ENCODE assay signal across 1 cellular context in the genomic region with DNA sequence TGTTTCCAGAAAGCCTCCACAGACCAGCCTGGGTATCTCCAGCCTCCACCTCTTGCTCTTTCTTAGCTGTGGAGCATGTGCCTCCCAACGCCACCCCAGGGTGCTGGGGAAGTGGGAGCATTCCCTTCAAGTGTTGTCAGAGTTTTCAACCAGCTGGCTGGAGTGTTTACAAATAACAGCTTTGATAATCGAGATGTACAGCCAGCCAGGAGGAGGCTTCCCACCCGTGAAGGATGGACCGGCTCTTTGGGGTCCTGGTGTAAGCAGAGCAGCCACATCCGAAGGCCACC.
TF ChIP-seq lines count a peak whose summit lies in the region.

No MANE protein-coding gene starts in this region.

TF ChIP-seq in IMR-90, 13 proteins besides CTCF, POLR2A, EP300 and RAD21:
- no peak for TF ChIP-seq FOS (IDR thresholded peaks at IDR 0.05; ENCODE audit: low read depth, low read length)
- TF ChIP-seq NFE2L2 (IDR thresholded peaks at IDR 0.05; ENCODE audit: low read depth, low read length), result no peak
- no peak for TF ChIP-seq SMC3 (IDR thresholded peaks at IDR 0.05; ENCODE audit: low read depth, low read length)
- TF ChIP-seq CHD1 (IDR thresholded peaks at IDR 0.05; ENCODE audit: low read depth, low read length), result no peak
- TF ChIP-seq, protein P1, sequence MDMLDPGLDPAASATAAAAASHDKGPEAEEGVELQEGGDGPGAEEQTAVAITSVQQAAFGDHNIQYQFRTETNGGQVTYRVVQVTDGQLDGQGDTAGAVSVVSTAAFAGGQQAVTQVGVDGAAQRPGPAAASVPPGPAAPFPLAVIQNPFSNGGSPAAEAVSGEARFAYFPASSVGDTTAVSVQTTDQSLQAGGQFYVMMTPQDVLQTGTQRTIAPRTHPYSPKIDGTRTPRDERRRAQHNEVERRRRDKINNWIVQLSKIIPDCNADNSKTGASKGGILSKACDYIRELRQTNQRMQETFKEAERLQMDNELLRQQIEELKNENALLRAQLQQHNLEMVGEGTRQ (IDR thresholded peaks at IDR 0.05; ENCODE audit: low read depth, low read length), result no peak
- TF ChIP-seq BHLHE40 (IDR thresholded peaks at IDR 0.05; ENCODE audit: low read depth, low read length), result no peak
- TF ChIP-seq, protein P2, sequence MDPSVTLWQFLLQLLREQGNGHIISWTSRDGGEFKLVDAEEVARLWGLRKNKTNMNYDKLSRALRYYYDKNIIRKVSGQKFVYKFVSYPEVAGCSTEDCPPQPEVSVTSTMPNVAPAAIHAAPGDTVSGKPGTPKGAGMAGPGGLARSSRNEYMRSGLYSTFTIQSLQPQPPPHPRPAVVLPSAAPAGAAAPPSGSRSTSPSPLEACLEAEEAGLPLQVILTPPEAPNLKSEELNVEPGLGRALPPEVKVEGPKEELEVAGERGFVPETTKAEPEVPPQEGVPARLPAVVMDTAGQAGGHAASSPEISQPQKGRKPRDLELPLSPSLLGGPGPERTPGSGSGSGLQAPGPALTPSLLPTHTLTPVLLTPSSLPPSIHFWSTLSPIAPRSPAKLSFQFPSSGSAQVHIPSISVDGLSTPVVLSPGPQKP (IDR thresholded peaks at IDR 0.05; ENCODE audit: borderline replicate concordance, low read depth, low read length), result no peak
- TF ChIP-seq MAZ (IDR thresholded peaks at IDR 0.05; ENCODE audit: borderline replicate concordance, low read depth, low read length), result no peak
- TF ChIP-seq RFX5 (IDR thresholded peaks at IDR 0.05; ENCODE audit: low read depth, low read length), result no peak
- TF ChIP-seq MXI1 (IDR thresholded peaks at IDR 0.05; ENCODE audit: borderline replicate concordance, low read depth, low read length), result no peak
- TF ChIP-seq MAFK (IDR thresholded peaks at IDR 0.05; ENCODE audit: low read depth, low read length), result no peak
- no peak for TF ChIP-seq RCOR1 (IDR thresholded peaks at IDR 0.05; ENCODE audit: insufficient replicate concordance, low read length)
- no peak for TF ChIP-seq CEBPB (IDR thresholded peaks at IDR 0.05; ENCODE audit: low read depth, low read length)
